ENCODE assay signal across 9 cellular contexts in genomic region chr9:135478858-135479468, GRCh38.
A peak's percentile ranks its signal among the peaks of the same experiment; 100 is the strongest.
DNase-seq lines count a peak whose midpoint lies in the region.
"Had no signal": no experiment of that assay in that cellular context is flagged by ENCODE, and none has a peak within 500 bp of the region (broad histone marks: within the 10 kb centered on the region; RNA-seq: fewer than 3 reads in every experiment).

No MANE protein-coding gene starts in this region.

- H3K4me3 ChIP-seq in skin epidermis: peak overlapping the region; percentile 23 to 72 (median 41)

- DNase-seq in NCI-H146 (lab: John Stamatoyannopoulos, UW) (peak; percentile 44), NCI-H146 treated with DMSO at 0.1 percent for 48 hours (lab: John Stamatoyannopoulos, UW; ENCODE audit: unreplicated experiment) (no peak), NCI-H774 (lab: John Stamatoyannopoulos, UW) (peak; percentile 27), T47D (ENCODE audit: low read depth in 1 of 2, low spot score in 1 of 2) (peak; percentile 65 to 81), iPS-NIHi7 (ENCODE audit: extremely low spot score) (peak; percentile 41), COLO829 (ENCODE audit: low spot score) (no peak)
- no peak for DNase-seq in activated CD4-positive, alpha-beta T cell treated with anti-CD3 and anti-CD28 coated beads for 4 hours
- DNase-seq: DND-41 had no signal

- H3K27ac ChIP-seq in skin epidermis: peak overlapping the region in 9 of 21 experiments; percentile 28 to 76 (median 69)

- in situ Hi-C loops in T47D (cut with HindIII; ENCODE audit: low pct_unique_long_range_greater_than_20kb, low sequenced_read_pairs): no loop called here

Comparison
In these comparisons a context has a peak if more than half of its experiments do, and no peak if none do; other contexts are left out.
1. DNase-seq: peak in NCI-H146 (single experiment), NCI-H774 (single experiment), T47D (2 of 2) and iPS-NIHi7 (single experiment); none in NCI-H146 treated with DMSO at 0.1 percent for 48 hours (single experiment), COLO829 (single experiment) and activated CD4-positive, alpha-beta T cell treated with anti-CD3 and anti-CD28 coated beads for 4 hours (0 of 2).